8 cellular contexts compared by ENCODE assay signal in genomic region chr3:178385280-178385952, GRCh38.
A peak's percentile ranks its signal among the peaks of the same experiment; 100 is the strongest.
DNase-seq lines count a peak whose midpoint lies in the region; ATAC-seq and TF ChIP-seq lines count a peak whose summit lies in the region.

No MANE protein-coding gene starts in this region.

- no peak overlapping the region for H3K9ac ChIP-seq in GM23248

- H3K27ac ChIP-seq in GM23248 = no peak overlapping the region
- no peak overlapping the region for H3K27ac ChIP-seq in gastrocnemius medialis

- H3K27me3 ChIP-seq in GM23248 (replicated peaks; ENCODE audit: insufficient read depth) = no peaks in the 10 kb centered on the region
- H3K27me3 ChIP-seq in gastrocnemius medialis = no peaks in the 10 kb centered on the region

- no peak overlapping the region for H3K4me2 ChIP-seq in GM23248 (ENCODE audit: unreplicated experiment)

- DNase-seq in NCI-H510A treated with DMSO at 0.1 percent for 48 hours (lab: John Stamatoyannopoulos, UW) (peak; percentile 80), NCI-H510A (lab: John Stamatoyannopoulos, UW) (no peak), GM23248 (peak; percentile 69), NCI-H2081 (lab: John Stamatoyannopoulos, UW) (peak; percentile 62 to 83), left ventricle myocardium superior (no peak), gastrocnemius medialis (no peak)
- DNase-seq in activated naive CD4-positive, alpha-beta T cell treated with anti-CD3 and anti-CD28 coated beads, Interleukin-2, amount 50 U/mL, for 16 hours = peak; percentile 12
- DNase-seq in activated CD4-positive, CD25-positive, alpha-beta regulatory T cell (lab: John Stamatoyannopoulos, UW) = no peak

- ATAC-seq in left ventricle myocardium superior (peak; percentile 74), gastrocnemius medialis (peak; percentile 47 to 80)

- intact Hi-C loops in left ventricle myocardium superior (cut with micrococcal nuclease) = loop anchor here (5.0 to 10.0 kb wide), 2 partner anchors 1331 to 1513 kb away; no protein-coding TSS in a partner anchor
- intact Hi-C loops in gastrocnemius medialis (cut with DNase I; ENCODE audit: low total_unique reads) = loop anchor here (5.0 kb wide), 2 partner anchors 1328 to 1948 kb away; no protein-coding TSS in a partner anchor

- no peaks in the 10 kb centered on the region for H4K20me1 ChIP-seq in GM23248 (ENCODE audit: insufficient read depth)

- 0 out of 2 replicates have a peak overlapping the region, but pooled peaks have one; percentile 12 for H2AFZ ChIP-seq in GM23248

- peaks cover 43% of the 10 kb centered on the region for H3K4me1 ChIP-seq in GM23248 (ENCODE audit: insufficient read depth)
- H3K4me1 ChIP-seq in gastrocnemius medialis = peaks cover 0 to 24% of the 10 kb centered on the region in 2 donors

- in situ Hi-C loops in GM23248 (cut with MboI) (no loop called here), gastrocnemius medialis (cut with MboI; ENCODE audit: low sequenced_read_pairs in 4 of 4) (loop anchor here in 2 of 4 donors (25.0 kb wide), 1 partner anchor 1348 kb away; no protein-coding TSS in a partner anchor)

- H3K79me2 ChIP-seq in GM23248 (ENCODE audit: insufficient read depth) = no peaks in the 10 kb centered on the region

- TF ChIP-seq CTCF in gastrocnemius medialis (IDR thresholded peaks at IDR 0.05 in 4 of 5, conservative IDR thresholded peaks at IDR 0.05 in 1 of 5) = peak; percentile 58 to 87 (median 80)

- TF ChIP-seq POLR2A in gastrocnemius medialis (IDR thresholded peaks at IDR 0.05) = no peak

- H3K9me3 ChIP-seq in GM23248 (ENCODE audit: low read depth) (no peaks in the 10 kb centered on the region), gastrocnemius medialis (no peaks in the 10 kb centered on the region)

- 53 to 57% methylated on average over 5 of the region's 5 CpGs for WGBS in GM23248 (ENCODE audit: low coverage in 1 of 2, low lambda C conversion rate in 2 of 2, missing lambda C conversion rate in 2 of 2), 2 experiments

- H3K36me3 ChIP-seq in GM23248 (ENCODE audit: low read depth) = no peaks in the 10 kb centered on the region
- H3K36me3 ChIP-seq in gastrocnemius medialis = no peaks in the 10 kb centered on the region

- H3K9me2 ChIP-seq in GM23248 (ENCODE audit: insufficient read depth) = no peaks in the 10 kb centered on the region

- peaks cover 18% of the 10 kb centered on the region for H3F3A ChIP-seq in GM23248 (ENCODE audit: insufficient read depth)

- no peak overlapping the region for H3K4me3 ChIP-seq in GM23248
- H3K4me3 ChIP-seq in gastrocnemius medialis = no peak overlapping the region

Comparison
In these comparisons a context has a peak if more than half of its experiments do, and no peak if none do; other contexts are left out.
1. DNase-seq: peak in NCI-H510A treated with DMSO at 0.1 percent for 48 hours (single experiment), GM23248 (single experiment), NCI-H2081 (2 of 2) and activated naive CD4-positive, alpha-beta T cell treated with anti-CD3 and anti-CD28 coated beads, Interleukin-2, amount 50 U/mL, for 16 hours (single experiment); none in NCI-H510A (single experiment), left ventricle myocardium superior (single experiment), gastrocnemius medialis (0 of 2) and activated CD4-positive, CD25-positive, alpha-beta regulatory T cell (0 of 4).